Comparison of ENCODE assay signal across 11 cellular contexts in the genomic region with DNA sequence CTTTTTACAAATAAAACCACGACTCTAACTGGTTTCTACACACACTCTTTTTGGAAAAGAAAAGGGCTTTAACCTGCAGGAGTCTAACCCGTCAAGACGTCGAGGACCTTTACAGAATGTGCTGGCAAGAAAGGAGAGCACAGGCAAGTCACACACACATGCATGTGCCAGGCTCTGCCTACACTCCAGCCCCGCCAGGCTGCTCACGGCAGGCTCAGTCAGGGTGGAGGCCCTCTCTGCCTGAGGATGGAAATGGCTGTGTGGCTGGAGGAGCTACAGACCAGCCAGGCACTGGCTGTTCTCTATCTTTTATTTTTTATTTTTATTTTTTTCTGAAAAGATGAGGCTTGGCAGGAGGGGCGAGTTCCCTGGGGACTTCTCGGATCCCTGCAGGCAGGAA. TPM values are rescaled to one million over a fixed set of nuclear protein-coding genes. Genes with fewer than 3 reads are reported as not detected.
DNase-seq lines count a peak whose midpoint lies in the region; FAIRE-seq and TF ChIP-seq lines count a peak whose summit lies in the region.
"Had no signal": no experiment of that assay in that cellular context is flagged by ENCODE, and none has a peak within 500 bp of the region (broad histone marks: within the 10 kb centered on the region; RNA-seq: fewer than 3 reads in every experiment).

No MANE protein-coding gene starts in this region.

- H3K4me3 ChIP-seq in NB4 (ENCODE audit: low read depth, low read length) (no peak overlapping the region), endothelial cell of umbilical vein (replicated peaks in 1 of 3; ENCODE audit: insufficient read depth in 1 of 3, low read depth in 1 of 3, low read length in 3 of 3) (peak overlapping the region in 1 of 3 experiments; percentile 22), trophoblast cell (ENCODE audit: low read depth, low read length) (peak overlapping the region; percentile 62), testis (peak overlapping the region in 1 of 2 donors; percentile 44)

- H3K27me3 ChIP-seq in endothelial cell of umbilical vein (ENCODE audit: control insufficient read depth in 2 of 2, insufficient read depth in 2 of 2, low read length in 2 of 2) (peaks cover 73 to 90% of the 10 kb centered on the region in 2 experiments), trophoblast cell (ENCODE audit: insufficient read depth, low read length) (peaks cover 88% of the 10 kb centered on the region), testis (no peaks in the 10 kb centered on the region)

- H4K8ac ChIP-seq in trophoblast cell (ENCODE audit: low read depth, low read length): no peak overlapping the region

- H3K4ac ChIP-seq in trophoblast cell (ENCODE audit: low read depth, low read length): no peak overlapping the region

- H3K9ac ChIP-seq in ES-I3 (ENCODE audit: low read depth, low read length) (peak overlapping the region; percentile 21; the same call in 1 of the 2 replicates), endothelial cell of umbilical vein (replicated peaks; ENCODE audit: extremely low read depth, insufficient read depth, low read length) (no peak overlapping the region), trophoblast cell (ENCODE audit: low read length) (no peak overlapping the region)

- no peak for TF ChIP-seq POLR2A in NB4 (IDR thresholded peaks at IDR 0.05; ENCODE audit: extremely low read depth, insufficient read length)
- TF ChIP-seq POLR2A in endothelial cell of umbilical vein (IDR thresholded peaks at IDR 0.05; ENCODE audit: low read depth, low read length): no peak
- no peak for TF ChIP-seq POLR2A in testis (IDR thresholded peaks at IDR 0.05)

- no peaks in the 10 kb centered on the region for H3K9me1 ChIP-seq in endothelial cell of umbilical vein (replicated peaks; ENCODE audit: control insufficient read depth, extremely low read depth, insufficient read depth, low read length)

- H4K91ac ChIP-seq in trophoblast cell (ENCODE audit: low read depth, low read length): no peak overlapping the region

- H2BK120ac ChIP-seq in trophoblast cell (ENCODE audit: insufficient read depth, low read length, poor library complexity): no peak overlapping the region

- H2BK5ac ChIP-seq in trophoblast cell (ENCODE audit: low read depth, low read length, poor library complexity): no peak overlapping the region

- TF ChIP-seq CTCF in NB4 (IDR thresholded peaks at IDR 0.05; ENCODE audit: low read depth, low read length) (no peak), endothelial cell of umbilical vein (IDR thresholded peaks at IDR 0.05; ENCODE audit: extremely low read depth in 1 of 2, insufficient read depth in 1 of 2, low read depth in 1 of 2, low read length in 2 of 2) (no peak), testis (IDR thresholded peaks at IDR 0.05) (no peak)

- H3K79me2 ChIP-seq in endothelial cell of umbilical vein (ENCODE audit: control insufficient read depth, insufficient read depth, low read length): no peaks in the 10 kb centered on the region
- H3K79me2 ChIP-seq in trophoblast cell (ENCODE audit: control insufficient read depth, insufficient read depth, low read length, poor library complexity): no peaks in the 10 kb centered on the region

- H3K4me2 ChIP-seq in endothelial cell of umbilical vein (ENCODE audit: insufficient read depth, low read length) (no peak overlapping the region), trophoblast cell (ENCODE audit: low read length) (peak overlapping the region; percentile 63)

- POLR2A ChIA-PET in endothelial cell of umbilical vein (lab: Charles Lee): no interaction called here

- dilution Hi-C loops in endothelial cell of umbilical vein (cut with MboI; ENCODE audit: extremely low pct_ligation_motif_present, low sequenced_read_pairs): no loop called here

- FAIRE-seq in endothelial cell of umbilical vein (lab: Jason Lieb, UNC): no peak
- FAIRE-seq: endometrium had no signal

- H3K27ac ChIP-seq in endothelial cell of umbilical vein (ENCODE audit: insufficient read depth, low read depth, low read length) (no peak overlapping the region), trophoblast cell (ENCODE audit: low read depth, low read length) (no peak overlapping the region), testis (no peak overlapping the region)

- no TSS peak for BruUV-seq in endothelial cell of umbilical vein (replicated peaks; lab: Mats Ljungman, UMichigan)

- no peaks in the 10 kb centered on the region for H4K20me1 ChIP-seq in endothelial cell of umbilical vein (replicated peaks; ENCODE audit: control insufficient read depth, extremely low read depth, insufficient read depth, low read length)

- intact Hi-C loops in endothelial cell of umbilical vein (cut with micrococcal nuclease): loop anchor here (2.0 to 10.0 kb wide), 2 partner anchors 783 to 1077 kb away; a partner anchor contains a TSS
- intact Hi-C loops in testis (cut with DNase I; ENCODE audit: low total_unique reads): no loop called here

- no peaks in the 10 kb centered on the region for H3K79me1 ChIP-seq in trophoblast cell (ENCODE audit: low read length)

- H2AK5ac ChIP-seq in trophoblast cell (ENCODE audit: low read length): no peak overlapping the region

- no peaks in the 10 kb centered on the region for H3K36me3 ChIP-seq in ES-I3 (ENCODE audit: insufficient read depth, low read length)
- no peaks in the 10 kb centered on the region for H3K36me3 ChIP-seq in endothelial cell of umbilical vein (ENCODE audit: control insufficient read depth in 2 of 2, extremely low read depth in 1 of 2, insufficient read depth in 2 of 2, low read length in 2 of 2)
- H3K36me3 ChIP-seq in trophoblast cell (ENCODE audit: control insufficient read depth in 1 of 2, insufficient read depth in 2 of 2, low read length in 2 of 2): no peaks in the 10 kb centered on the region
- H3K36me3 ChIP-seq in testis (ENCODE audit: low read depth, missing control alignments): no peaks in the 10 kb centered on the region

- CTCF ChIA-PET in endothelial cell of umbilical vein (lab: Charles Lee): interaction anchor here (0.6 to 2.7 kb wide), 7 partner anchors 10 to 908 kb away, joined by 3 to 21 read pairs (median 3); no protein-coding TSS in a partner anchor

- H2AFZ ChIP-seq in endothelial cell of umbilical vein (ENCODE audit: low read depth, low read length): peak overlapping the region; percentile 41
- H2AFZ ChIP-seq in trophoblast cell (ENCODE audit: insufficient read depth, low read length, poor library complexity): no peak overlapping the region

- H3K9me3 ChIP-seq in ES-I3 (ENCODE audit: control insufficient read depth, insufficient read depth, low read length) (no peaks in the 10 kb centered on the region), endothelial cell of umbilical vein (replicated peaks; ENCODE audit: control insufficient read depth, insufficient read depth, low read length) (no peaks in the 10 kb centered on the region), trophoblast cell (ENCODE audit: insufficient read depth, low read depth, low read length) (peaks cover 15% of the 10 kb centered on the region), testis (no peaks in the 10 kb centered on the region)

- peaks cover 19% of the 10 kb centered on the region; the same call in 1 of the 2 replicates for H3K4me1 ChIP-seq in ES-I3 (ENCODE audit: insufficient read depth, low read length)
- peaks cover 16% of the 10 kb centered on the region for H3K4me1 ChIP-seq in endothelial cell of umbilical vein (ENCODE audit: control insufficient read depth, extremely low read depth, insufficient read depth, low read length)
- peaks cover 10 to 13% of the 10 kb centered on the region in 2 experiments for H3K4me1 ChIP-seq in trophoblast cell (ENCODE audit: control insufficient read depth in 1 of 2, insufficient read depth in 2 of 2, low read length in 2 of 2)
- peaks cover 13% of the 10 kb centered on the region for H3K4me1 ChIP-seq in testis

- no peak overlapping the region for H3K18ac ChIP-seq in trophoblast cell (ENCODE audit: low read length)

- H3K14ac ChIP-seq in trophoblast cell (ENCODE audit: low read length): no peak overlapping the region

- DNase-seq in NB4 (ENCODE audit: low read depth) (peak; percentile 40), endothelial cell of umbilical vein (ENCODE audit: low read depth, low spot score) (no peak), trophoblast cell (no peak), HPDE6-E6E7 (ENCODE audit: extremely low spot score) (no peak), SIG-M5 treated with dmso at 0.1 percent for 504 hours (lab: John Stamatoyannopoulos, UW; ENCODE audit: unreplicated experiment) (no peak), testis (no peak), glomerular visceral epithelial cell (ENCODE audit: extremely low spot score) (no peak)
- DNase-seq: SW 1271 had no signal

- H2BK12ac ChIP-seq in trophoblast cell (ENCODE audit: low read length): no peak overlapping the region

- H3K23ac ChIP-seq in trophoblast cell (ENCODE audit: low read length): no peak overlapping the region

- WGBS in trophoblast cell (ENCODE audit: extremely low coverage, insufficient coverage, insufficient read length): no CpG with 5 or more reads among the region's 8 CpGs
- 21 to 23% methylated on average over 6 to 8 of the region's 8 CpGs for WGBS in testis, 2 donors

- no peak overlapping the region for H4K12ac ChIP-seq in trophoblast cell (ENCODE audit: low read depth, low read length)

RNA-seq across cellular contexts. Expression of a gene that starts 10.2 kb away (rescaled TPM):
- total RNA-seq in endothelial cell of umbilical vein (not detected in 2 replicates), testis (under 1 TPM; 0.19 to 0.47 TPM)
- polyA plus RNA-seq in endothelial cell of umbilical vein (not detected in 2 replicates), testis (ENCODE audit: insufficient read depth, low read depth, low replicate concordance) (0.20 TPM)
- not detected in 2 replicates for polyA plus RNA-seq in endothelial cell of umbilical vein (2011; cell fraction: cytosol; rRNA removed)
- not detected in 2 replicates for polyA plus RNA-seq in endothelial cell of umbilical vein (2011; cell fraction: nucleus; rRNA removed)
- polyA plus RNA-seq in endothelial cell of umbilical vein (2012): not detected in 2 replicates
- not detected in 2 replicates for polyA minus RNA-seq in endothelial cell of umbilical vein
- not detected for polyA minus RNA-seq in endothelial cell of umbilical vein (2011; cell fraction: cytosol; rRNA and poly(A)+ RNA removed)
- not detected in 2 replicates for polyA minus RNA-seq in endothelial cell of umbilical vein (2011; cell fraction: nucleus; rRNA and poly(A)+ RNA removed)
- not detected in 2 replicates for polyA plus RNA-seq in trophoblast cell (2013)
- total RNA-seq: liver had no signal
- polyA plus RNA-seq: liver had no signal

RNA-seq across cellular contexts. Expression of a gene that starts 57.5 kb away (rescaled TPM):
- total RNA-seq in endothelial cell of umbilical vein: 0.24 and 0.32 TPM in 2 replicates
- polyA plus RNA-seq in endothelial cell of umbilical vein: 0.45 and 0.54 TPM in 2 replicates
- polyA plus RNA-seq in endothelial cell of umbilical vein (2011; cell fraction: cytosol; rRNA removed): 0.26 and 0.35 TPM in 2 replicates
- polyA plus RNA-seq in endothelial cell of umbilical vein (2011; cell fraction: nucleus; rRNA removed): 0.29 TPM in 2 replicates
- 2.1 and 5.7 TPM in 2 replicates for polyA plus RNA-seq in endothelial cell of umbilical vein (2012)
- polyA minus RNA-seq in endothelial cell of umbilical vein: 0.21 and 0.39 TPM in 2 replicates
- 17.9 TPM for polyA minus RNA-seq in endothelial cell of umbilical vein (2011; cell fraction: cytosol; rRNA and poly(A)+ RNA removed)
- polyA minus RNA-seq in endothelial cell of umbilical vein (2011; cell fraction: nucleus; rRNA and poly(A)+ RNA removed): 0.38 and 0.43 TPM in 2 replicates
- 0.18 and 0.21 TPM in 2 replicates for polyA plus RNA-seq in trophoblast cell (2013)
- 1 to 10 TPM; 1.1 to 3.2 TPM for total RNA-seq in testis
- 1.1 TPM for polyA plus RNA-seq in testis (ENCODE audit: insufficient read depth, low read depth, low replicate concordance)
- total RNA-seq: liver had no signal
- polyA plus RNA-seq: liver had no signal
